Comparison of ENCODE assay signal across 1 cellular context in the genomic region with DNA sequence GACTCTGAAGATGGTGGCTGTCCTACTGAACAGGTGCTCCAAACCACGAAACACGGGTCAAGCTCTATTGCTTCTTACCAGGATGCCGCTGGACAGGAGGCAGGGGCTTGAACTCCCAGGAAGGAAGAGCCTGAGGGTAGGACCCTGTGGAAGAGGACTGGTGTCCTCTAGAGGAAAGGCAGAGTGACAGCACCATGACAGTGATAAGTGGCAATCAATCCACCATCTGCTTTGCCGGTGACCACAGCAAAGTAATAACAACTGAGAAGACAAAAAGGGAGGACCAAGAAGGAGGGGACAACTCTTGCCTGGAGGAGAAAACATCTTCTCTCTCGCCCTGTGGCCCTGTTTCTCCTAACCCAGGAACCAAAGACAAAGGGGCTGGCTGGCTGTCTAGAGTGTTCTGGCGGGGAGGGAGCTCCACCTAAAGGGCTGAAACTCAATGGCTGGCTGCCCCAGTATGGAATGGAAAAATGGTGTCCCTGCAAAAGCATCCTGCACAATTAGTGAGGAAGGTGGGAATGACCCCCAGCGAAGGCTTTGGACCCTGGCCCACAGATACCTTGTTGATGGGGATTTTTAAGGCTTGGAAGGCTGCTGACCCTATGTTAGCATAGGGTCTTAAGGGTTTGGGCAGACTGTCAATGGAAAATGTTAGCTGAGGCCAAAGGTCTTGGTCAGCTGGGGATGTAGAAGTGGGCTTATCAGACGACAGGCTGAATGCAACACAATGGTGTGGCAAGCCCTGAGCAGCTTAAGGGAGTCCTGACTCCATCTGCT.
A peak's percentile ranks its signal among the peaks of the same experiment; 100 is the strongest.
TF ChIP-seq lines count a peak whose summit lies in the region.

No MANE protein-coding gene starts in this region.

TF ChIP-seq in HepG2, 621 proteins besides CTCF, POLR2A, EP300 and RAD21 (continued from another document and continues in another):
- TF ChIP-seq, protein P1, sequence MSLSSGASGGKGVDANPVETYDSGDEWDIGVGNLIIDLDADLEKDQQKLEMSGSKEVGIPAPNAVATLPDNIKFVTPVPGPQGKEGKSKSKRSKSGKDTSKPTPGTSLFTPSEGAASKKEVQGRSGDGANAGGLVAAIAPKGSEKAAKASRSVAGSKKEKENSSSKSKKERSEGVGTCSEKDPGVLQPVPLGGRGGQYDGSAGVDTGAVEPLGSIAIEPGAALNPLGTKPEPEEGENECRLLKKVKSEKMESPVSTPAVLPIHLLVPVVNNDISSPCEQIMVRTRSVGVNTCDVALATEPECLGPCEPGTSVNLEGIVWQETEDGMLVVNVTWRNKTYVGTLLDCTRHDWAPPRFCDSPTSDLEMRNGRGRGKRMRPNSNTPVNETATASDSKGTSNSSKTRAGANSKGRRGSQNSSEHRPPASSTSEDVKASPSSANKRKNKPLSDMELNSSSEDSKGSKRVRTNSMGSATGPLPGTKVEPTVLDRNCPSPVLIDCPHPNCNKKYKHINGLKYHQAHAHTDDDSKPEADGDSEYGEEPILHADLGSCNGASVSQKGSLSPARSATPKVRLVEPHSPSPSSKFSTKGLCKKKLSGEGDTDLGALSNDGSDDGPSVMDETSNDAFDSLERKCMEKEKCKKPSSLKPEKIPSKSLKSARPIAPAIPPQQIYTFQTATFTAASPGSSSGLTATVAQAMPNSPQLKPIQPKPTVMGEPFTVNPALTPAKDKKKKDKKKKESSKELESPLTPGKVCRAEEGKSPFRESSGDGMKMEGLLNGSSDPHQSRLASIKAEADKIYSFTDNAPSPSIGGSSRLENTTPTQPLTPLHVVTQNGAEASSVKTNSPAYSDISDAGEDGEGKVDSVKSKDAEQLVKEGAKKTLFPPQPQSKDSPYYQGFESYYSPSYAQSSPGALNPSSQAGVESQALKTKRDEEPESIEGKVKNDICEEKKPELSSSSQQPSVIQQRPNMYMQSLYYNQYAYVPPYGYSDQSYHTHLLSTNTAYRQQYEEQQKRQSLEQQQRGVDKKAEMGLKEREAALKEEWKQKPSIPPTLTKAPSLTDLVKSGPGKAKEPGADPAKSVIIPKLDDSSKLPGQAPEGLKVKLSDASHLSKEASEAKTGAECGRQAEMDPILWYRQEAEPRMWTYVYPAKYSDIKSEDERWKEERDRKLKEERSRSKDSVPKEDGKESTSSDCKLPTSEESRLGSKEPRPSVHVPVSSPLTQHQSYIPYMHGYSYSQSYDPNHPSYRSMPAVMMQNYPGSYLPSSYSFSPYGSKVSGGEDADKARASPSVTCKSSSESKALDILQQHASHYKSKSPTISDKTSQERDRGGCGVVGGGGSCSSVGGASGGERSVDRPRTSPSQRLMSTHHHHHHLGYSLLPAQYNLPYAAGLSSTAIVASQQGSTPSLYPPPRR (CRISPR knock-in tag; IDR thresholded peaks at IDR 0.05; ENCODE audit: borderline replicate concordance) = peak; percentile 47; the same call in 1 of the 2 replicates
- TF ChIP-seq NFKBIZ (CRISPR knock-in tag; IDR thresholded peaks at IDR 0.05) (0 out of 2 replicates have a peak, but pooled peaks have one; percentile 32), ZBTB7A (CRISPR knock-in tag; IDR thresholded peaks at IDR 0.05) (peak; percentile 54; the same call in 1 of the 2 replicates), ZNF292 (CRISPR knock-in tag; IDR thresholded peaks at IDR 0.05; ENCODE audit: borderline replicate concordance, low read depth) (peak; percentile 78), GATAD1 (CRISPR knock-in tag; IDR thresholded peaks at IDR 0.05) (peak; percentile 43; the same call in 1 of the 2 replicates), ZNF556 (CRISPR knock-in tag; IDR thresholded peaks at IDR 0.05; ENCODE audit: borderline replicate concordance) (peak; percentile 75; the same call in 1 of the 2 replicates), BRCA1 (CRISPR knock-in tag; IDR thresholded peaks at IDR 0.05) (no peak), TOPORS (CRISPR knock-in tag; IDR thresholded peaks at IDR 0.05) (no peak), DMAP1 (CRISPR knock-in tag; IDR thresholded peaks at IDR 0.05) (peak; percentile 68; the same call in 1 of the 2 replicates), NAIF1 (CRISPR knock-in tag; IDR thresholded peaks at IDR 0.05; ENCODE audit: borderline replicate concordance) (peak; percentile 79; the same call in 1 of the 2 replicates), PITX1 (CRISPR knock-in tag; IDR thresholded peaks at IDR 0.05) (peak; percentile 43; the same call in 1 of the 2 replicates), MIER2 (CRISPR knock-in tag; IDR thresholded peaks at IDR 0.05) (peak; percentile 14), SIN3B (IDR thresholded peaks at IDR 0.05; ENCODE audit: low read length) (0 out of 2 replicates have a peak, but pooled peaks have one; percentile 30), ZNF343 (CRISPR knock-in tag; IDR thresholded peaks at IDR 0.05) (0 out of 2 replicates have a peak, but pooled peaks have one; percentile 46), SP4 (CRISPR knock-in tag; IDR thresholded peaks at IDR 0.05) (0 out of 2 replicates have a peak, but pooled peaks have one; percentile 62), MED8 (CRISPR knock-in tag; IDR thresholded peaks at IDR 0.05; ENCODE audit: insufficient replicate concordance) (no peak), ZNF3 (CRISPR knock-in tag; IDR thresholded peaks at IDR 0.05) (no peak), KAT8 (CRISPR knock-in tag; IDR thresholded peaks at IDR 0.05) (peak; percentile 62), KDM3A (CRISPR knock-in tag; IDR thresholded peaks at IDR 0.05; ENCODE audit: low read depth) (peak; percentile 76; the same call in 1 of the 2 replicates), ZBTB38 (CRISPR knock-in tag; IDR thresholded peaks at IDR 0.05) (peak; percentile 58; the same call in 1 of the 2 replicates), THYN1 (CRISPR knock-in tag; IDR thresholded peaks at IDR 0.05; ENCODE audit: borderline replicate concordance, low read depth) (peak; percentile 70; the same call in 1 of the 2 replicates), GLI4 (CRISPR knock-in tag; IDR thresholded peaks at IDR 0.05; ENCODE audit: borderline replicate concordance) (0 out of 2 replicates have a peak, but pooled peaks have one; percentile 52), THAP11 (CRISPR knock-in tag; IDR thresholded peaks at IDR 0.05) (peak; percentile 33; the same call in 1 of the 2 replicates), ZNF781 (CRISPR knock-in tag; IDR thresholded peaks at IDR 0.05; ENCODE audit: borderline replicate concordance, not compliant biosample characterization) (peak; percentile 54), ZNF883 (CRISPR knock-in tag; IDR thresholded peaks at IDR 0.05; ENCODE audit: not compliant biosample characterization) (peak; percentile 66), GTF3A (CRISPR knock-in tag; conservative IDR thresholded peaks at IDR 0.05) (0 out of 2 replicates have a peak, but pooled peaks have one; percentile 53), HIVEP1 (CRISPR knock-in tag; IDR thresholded peaks at IDR 0.05) (peak; percentile 56; the same call in 1 of the 2 replicates)
- TF ChIP-seq, protein P2, sequence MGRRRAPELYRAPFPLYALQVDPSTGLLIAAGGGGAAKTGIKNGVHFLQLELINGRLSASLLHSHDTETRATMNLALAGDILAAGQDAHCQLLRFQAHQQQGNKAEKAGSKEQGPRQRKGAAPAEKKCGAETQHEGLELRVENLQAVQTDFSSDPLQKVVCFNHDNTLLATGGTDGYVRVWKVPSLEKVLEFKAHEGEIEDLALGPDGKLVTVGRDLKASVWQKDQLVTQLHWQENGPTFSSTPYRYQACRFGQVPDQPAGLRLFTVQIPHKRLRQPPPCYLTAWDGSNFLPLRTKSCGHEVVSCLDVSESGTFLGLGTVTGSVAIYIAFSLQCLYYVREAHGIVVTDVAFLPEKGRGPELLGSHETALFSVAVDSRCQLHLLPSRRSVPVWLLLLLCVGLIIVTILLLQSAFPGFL (CRISPR knock-in tag; IDR thresholded peaks at IDR 0.05) = no peak
- TF ChIP-seq, protein P3, sequence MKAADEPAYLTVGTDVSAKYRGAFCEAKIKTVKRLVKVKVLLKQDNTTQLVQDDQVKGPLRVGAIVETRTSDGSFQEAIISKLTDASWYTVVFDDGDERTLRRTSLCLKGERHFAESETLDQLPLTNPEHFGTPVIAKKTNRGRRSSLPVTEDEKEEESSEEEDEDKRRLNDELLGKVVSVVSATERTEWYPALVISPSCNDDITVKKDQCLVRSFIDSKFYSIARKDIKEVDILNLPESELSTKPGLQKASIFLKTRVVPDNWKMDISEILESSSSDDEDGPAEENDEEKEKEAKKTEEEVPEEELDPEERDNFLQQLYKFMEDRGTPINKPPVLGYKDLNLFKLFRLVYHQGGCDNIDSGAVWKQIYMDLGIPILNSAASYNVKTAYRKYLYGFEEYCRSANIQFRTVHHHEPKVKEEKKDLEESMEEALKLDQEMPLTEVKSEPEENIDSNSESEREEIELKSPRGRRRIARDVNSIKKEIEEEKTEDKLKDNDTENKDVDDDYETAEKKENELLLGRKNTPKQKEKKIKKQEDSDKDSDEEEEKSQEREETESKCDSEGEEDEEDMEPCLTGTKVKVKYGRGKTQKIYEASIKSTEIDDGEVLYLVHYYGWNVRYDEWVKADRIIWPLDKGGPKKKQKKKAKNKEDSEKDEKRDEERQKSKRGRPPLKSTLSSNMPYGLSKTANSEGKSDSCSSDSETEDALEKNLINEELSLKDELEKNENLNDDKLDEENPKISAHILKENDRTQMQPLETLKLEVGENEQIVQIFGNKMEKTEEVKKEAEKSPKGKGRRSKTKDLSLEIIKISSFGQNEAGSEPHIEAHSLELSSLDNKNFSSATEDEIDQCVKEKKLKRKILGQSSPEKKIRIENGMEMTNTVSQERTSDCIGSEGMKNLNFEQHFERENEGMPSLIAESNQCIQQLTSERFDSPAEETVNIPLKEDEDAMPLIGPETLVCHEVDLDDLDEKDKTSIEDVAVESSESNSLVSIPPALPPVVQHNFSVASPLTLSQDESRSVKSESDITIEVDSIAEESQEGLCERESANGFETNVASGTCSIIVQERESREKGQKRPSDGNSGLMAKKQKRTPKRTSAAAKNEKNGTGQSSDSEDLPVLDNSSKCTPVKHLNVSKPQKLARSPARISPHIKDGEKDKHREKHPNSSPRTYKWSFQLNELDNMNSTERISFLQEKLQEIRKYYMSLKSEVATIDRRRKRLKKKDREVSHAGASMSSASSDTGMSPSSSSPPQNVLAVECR (CRISPR knock-in tag; IDR thresholded peaks at IDR 0.05; ENCODE audit: borderline replicate concordance) = peak; percentile 16; the same call in 1 of the 2 replicates
- TF ChIP-seq, protein P4, sequence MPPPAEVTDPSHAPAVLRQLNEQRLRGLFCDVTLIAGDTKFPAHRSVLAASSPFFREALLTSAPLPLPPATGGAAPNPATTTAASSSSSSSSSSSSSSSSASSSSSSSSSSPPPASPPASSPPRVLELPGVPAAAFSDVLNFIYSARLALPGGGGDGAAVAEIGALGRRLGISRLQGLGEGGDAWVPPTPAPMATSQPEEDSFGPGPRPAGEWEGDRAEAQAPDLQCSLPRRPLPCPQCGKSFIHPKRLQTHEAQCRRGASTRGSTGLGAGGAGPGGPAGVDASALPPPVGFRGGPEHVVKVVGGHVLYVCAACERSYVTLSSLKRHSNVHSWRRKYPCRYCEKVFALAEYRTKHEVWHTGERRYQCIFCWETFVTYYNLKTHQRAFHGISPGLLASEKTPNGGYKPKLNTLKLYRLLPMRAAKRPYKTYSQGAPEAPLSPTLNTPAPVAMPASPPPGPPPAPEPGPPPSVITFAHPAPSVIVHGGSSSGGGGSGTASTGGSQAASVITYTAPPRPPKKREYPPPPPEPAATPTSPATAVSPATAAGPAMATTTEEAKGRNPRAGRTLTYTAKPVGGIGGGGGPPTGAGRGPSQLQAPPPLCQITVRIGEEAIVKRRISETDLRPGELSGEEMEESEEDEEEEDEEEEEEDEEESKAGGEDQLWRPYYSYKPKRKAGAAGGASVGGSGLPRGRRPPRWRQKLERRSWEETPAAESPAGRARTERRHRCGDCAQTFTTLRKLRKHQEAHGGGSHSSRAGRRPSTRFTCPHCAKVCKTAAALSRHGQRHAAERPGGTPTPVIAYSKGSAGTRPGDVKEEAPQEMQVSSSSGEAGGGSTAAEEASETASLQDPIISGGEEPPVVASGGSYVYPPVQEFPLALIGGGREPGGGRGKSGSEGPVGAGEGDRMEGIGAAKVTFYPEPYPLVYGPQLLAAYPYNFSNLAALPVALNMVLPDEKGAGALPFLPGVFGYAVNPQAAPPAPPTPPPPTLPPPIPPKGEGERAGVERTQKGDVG (CRISPR knock-in tag; IDR thresholded peaks at IDR 0.05; ENCODE audit: borderline replicate concordance) = peak; percentile 84
- TF ChIP-seq, protein P5, sequence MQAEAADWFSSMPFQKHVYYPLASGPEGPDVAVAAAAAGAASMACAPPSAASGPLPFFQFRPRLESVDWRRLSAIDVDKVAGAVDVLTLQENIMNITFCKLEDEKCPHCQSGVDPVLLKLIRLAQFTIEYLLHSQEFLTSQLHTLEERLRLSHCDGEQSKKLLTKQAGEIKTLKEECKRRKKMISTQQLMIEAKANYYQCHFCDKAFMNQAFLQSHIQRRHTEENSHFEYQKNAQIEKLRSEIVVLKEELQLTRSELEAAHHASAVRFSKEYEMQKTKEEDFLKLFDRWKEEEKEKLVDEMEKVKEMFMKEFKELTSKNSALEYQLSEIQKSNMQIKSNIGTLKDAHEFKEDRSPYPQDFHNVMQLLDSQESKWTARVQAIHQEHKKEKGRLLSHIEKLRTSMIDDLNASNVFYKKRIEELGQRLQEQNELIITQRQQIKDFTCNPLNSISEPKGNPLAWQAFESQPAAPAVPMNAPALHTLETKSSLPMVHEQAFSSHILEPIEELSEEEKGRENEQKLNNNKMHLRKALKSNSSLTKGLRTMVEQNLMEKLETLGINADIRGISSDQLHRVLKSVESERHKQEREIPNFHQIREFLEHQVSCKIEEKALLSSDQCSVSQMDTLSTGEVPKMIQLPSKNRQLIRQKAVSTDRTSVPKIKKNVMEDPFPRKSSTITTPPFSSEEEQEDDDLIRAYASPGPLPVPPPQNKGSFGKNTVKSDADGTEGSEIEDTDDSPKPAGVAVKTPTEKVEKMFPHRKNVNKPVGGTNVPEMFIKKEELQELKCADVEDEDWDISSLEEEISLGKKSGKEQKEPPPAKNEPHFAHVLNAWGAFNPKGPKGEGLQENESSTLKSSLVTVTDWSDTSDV (CRISPR knock-in tag; IDR thresholded peaks at IDR 0.05) = 0 out of 2 replicates have a peak, but pooled peaks have one; percentile 38
- TF ChIP-seq, protein P6, sequence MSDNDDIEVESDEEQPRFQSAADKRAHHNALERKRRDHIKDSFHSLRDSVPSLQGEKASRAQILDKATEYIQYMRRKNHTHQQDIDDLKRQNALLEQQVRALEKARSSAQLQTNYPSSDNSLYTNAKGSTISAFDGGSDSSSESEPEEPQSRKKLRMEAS (IDR thresholded peaks at IDR 0.05) = peak; percentile 16; the same call in 1 of the 2 replicates
- TF ChIP-seq, protein P7, sequence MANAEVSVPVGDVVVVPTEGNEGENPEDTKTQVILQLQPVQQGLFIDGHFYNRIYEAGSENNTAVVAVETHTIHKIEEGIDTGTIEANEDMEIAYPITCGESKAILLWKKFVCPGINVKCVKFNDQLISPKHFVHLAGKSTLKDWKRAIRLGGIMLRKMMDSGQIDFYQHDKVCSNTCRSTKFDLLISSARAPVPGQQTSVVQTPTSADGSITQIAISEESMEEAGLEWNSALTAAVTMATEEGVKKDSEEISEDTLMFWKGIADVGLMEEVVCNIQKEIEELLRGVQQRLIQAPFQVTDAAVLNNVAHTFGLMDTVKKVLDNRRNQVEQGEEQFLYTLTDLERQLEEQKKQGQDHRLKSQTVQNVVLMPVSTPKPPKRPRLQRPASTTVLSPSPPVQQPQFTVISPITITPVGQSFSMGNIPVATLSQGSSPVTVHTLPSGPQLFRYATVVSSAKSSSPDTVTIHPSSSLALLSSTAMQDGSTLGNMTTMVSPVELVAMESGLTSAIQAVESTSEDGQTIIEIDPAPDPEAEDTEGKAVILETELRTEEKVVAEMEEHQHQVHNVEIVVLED (CRISPR knock-in tag; IDR thresholded peaks at IDR 0.05; ENCODE audit: borderline replicate concordance) = peak; percentile 69
- TF ChIP-seq, protein P8, sequence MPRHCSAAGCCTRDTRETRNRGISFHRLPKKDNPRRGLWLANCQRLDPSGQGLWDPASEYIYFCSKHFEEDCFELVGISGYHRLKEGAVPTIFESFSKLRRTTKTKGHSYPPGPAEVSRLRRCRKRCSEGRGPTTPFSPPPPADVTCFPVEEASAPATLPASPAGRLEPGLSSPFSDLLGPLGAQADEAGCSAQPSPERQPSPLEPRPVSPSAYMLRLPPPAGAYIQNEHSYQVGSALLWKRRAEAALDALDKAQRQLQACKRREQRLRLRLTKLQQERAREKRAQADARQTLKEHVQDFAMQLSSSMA (CRISPR knock-in tag; IDR thresholded peaks at IDR 0.05) = 0 out of 2 replicates have a peak, but pooled peaks have one; percentile 4
